In the genomic region with DNA sequence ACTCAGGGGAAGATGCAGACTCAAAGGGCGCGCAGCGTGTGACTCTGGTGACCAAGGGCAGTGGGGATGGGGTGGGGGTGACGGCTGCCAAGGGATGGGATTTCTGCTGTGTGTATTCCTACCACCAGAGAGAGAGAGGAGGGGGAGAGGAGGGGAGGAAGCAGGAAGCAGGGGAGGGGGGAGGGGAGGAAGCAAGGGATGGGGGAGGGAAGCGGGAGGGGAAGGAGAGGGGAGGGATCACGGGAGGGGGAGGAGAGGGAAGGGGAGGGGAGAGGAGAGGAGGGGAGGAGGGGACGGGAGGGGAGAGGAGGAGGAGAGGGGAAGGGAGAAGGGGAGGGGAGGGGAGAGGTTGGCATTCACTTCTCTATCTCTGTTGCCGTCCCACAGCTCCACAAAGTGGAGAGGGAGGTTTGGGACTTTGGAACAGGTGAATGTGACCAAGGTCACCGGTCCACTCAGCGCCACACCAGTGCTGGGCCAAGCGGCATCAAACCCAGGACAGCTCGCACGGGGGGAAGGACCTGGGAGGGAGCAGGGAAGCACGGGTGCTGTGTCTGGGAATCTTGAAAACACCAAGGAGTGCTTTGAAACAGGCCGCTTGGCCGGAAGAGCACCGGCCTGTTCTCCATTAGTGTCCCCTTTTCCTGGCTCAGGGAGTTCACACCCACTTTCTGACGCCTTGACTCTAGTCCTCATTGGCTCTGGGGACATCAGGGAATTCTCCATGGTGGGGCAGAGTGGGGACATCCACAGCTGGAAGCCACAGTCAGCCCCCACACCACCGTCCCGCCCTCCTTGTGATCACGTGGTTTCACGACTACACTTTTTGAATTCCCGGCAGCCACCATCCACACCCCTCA, we compare ENCODE assay signal across 1 cellular context.
TF ChIP-seq lines count a peak whose summit lies in the region.

No MANE protein-coding gene starts in this region.

TF ChIP-seq in HepG2, 621 proteins besides CTCF, POLR2A, EP300 and RAD21 (continues in another document):
- TF ChIP-seq, protein P1, sequence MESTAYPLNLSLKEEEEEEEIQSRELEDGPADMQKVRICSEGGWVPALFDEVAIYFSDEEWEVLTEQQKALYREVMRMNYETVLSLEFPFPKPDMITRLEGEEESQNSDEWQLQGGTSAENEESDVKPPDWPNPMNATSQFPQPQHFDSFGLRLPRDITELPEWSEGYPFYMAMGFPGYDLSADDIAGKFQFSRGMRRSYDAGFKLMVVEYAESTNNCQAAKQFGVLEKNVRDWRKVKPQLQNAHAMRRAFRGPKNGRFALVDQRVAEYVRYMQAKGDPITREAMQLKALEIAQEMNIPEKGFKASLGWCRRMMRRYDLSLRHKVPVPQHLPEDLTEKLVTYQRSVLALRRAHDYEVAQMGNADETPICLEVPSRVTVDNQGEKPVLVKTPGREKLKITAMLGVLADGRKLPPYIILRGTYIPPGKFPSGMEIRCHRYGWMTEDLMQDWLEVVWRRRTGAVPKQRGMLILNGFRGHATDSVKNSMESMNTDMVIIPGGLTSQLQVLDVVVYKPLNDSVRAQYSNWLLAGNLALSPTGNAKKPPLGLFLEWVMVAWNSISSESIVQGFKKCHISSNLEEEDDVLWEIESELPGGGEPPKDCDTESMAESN (CRISPR knock-in tag; conservative IDR thresholded peaks at IDR 0.05): no peak
- TF ChIP-seq ZBTB38 (CRISPR knock-in tag; IDR thresholded peaks at IDR 0.05) (peak; percentile 82; the same call in 1 of the 2 replicates), ZNF616 (CRISPR knock-in tag; IDR thresholded peaks at IDR 0.05; ENCODE audit: low read depth) (no peak; the same call in 1 of the 2 replicates), ZNF615 (CRISPR knock-in tag; IDR thresholded peaks at IDR 0.05; ENCODE audit: borderline replicate concordance) (no peak), ONECUT2 (CRISPR knock-in tag; IDR thresholded peaks at IDR 0.05) (no peak), RNF2 (conservative IDR thresholded peaks at IDR 0.05; ENCODE audit: low read depth) (no peak), ERF (CRISPR knock-in tag; IDR thresholded peaks at IDR 0.05) (peak; percentile 60; the same call in 1 of the 2 replicates), NFE2L1 (CRISPR knock-in tag; IDR thresholded peaks at IDR 0.05; ENCODE audit: borderline replicate concordance) (no peak), ZNF451 (CRISPR knock-in tag; IDR thresholded peaks at IDR 0.05) (peak; percentile 44; the same call in 1 of the 2 replicates), SRSF9 (IDR thresholded peaks at IDR 0.05; ENCODE audit: borderline replicate concordance, insufficient read depth, low read depth, low read length, poor library complexity, severe bottlenecking) (no peak), ZZZ3 (CRISPR knock-in tag; IDR thresholded peaks at IDR 0.05; ENCODE audit: borderline replicate concordance) (no peak), HNF4A (CRISPR knock-in tag; IDR thresholded peaks at IDR 0.05) (peak; percentile 95), RELA (CRISPR knock-in tag; IDR thresholded peaks at IDR 0.05) (no peak), ZNF878 (CRISPR knock-in tag; IDR thresholded peaks at IDR 0.05) (no peak), ZNF703 (CRISPR knock-in tag; IDR thresholded peaks at IDR 0.05; ENCODE audit: borderline replicate concordance) (no peak), NCOA1 (CRISPR knock-in tag; IDR thresholded peaks at IDR 0.05) (no peak), PPARG (CRISPR knock-in tag; conservative IDR thresholded peaks at IDR 0.05) (0 out of 2 replicates have a peak, but pooled peaks have one; percentile 15), RARA (CRISPR knock-in tag; IDR thresholded peaks at IDR 0.05) (peak; percentile 77), IKZF1 (IDR thresholded peaks at IDR 0.05) (no peak), ZNF816 (CRISPR knock-in tag; IDR thresholded peaks at IDR 0.05; ENCODE audit: borderline replicate concordance) (no peak), ZFP36 (IDR thresholded peaks at IDR 0.05; ENCODE audit: borderline replicate concordance, low read depth, low read length, partially characterized antibody) (no peak), ZNF777 (CRISPR knock-in tag; IDR thresholded peaks at IDR 0.05) (no peak), HDAC6 (IDR thresholded peaks at IDR 0.05; ENCODE audit: low read depth, low read length) (no peak), FOXC1 (CRISPR knock-in tag; IDR thresholded peaks at IDR 0.05; ENCODE audit: borderline replicate concordance) (peak; percentile 89), MEF2D (CRISPR knock-in tag; IDR thresholded peaks at IDR 0.05) (no peak), FOXO1 (CRISPR knock-in tag; IDR thresholded peaks at IDR 0.05) (peak; percentile 13; the same call in 1 of the 2 replicates), ZMAT3 (CRISPR knock-in tag; conservative IDR thresholded peaks at IDR 0.05) (no peak), ZMYM2 (CRISPR knock-in tag; IDR thresholded peaks at IDR 0.05) (0 out of 2 replicates have a peak, but pooled peaks have one; percentile 24), ZNF136 (CRISPR knock-in tag; IDR thresholded peaks at IDR 0.05; ENCODE audit: low read depth) (no peak)
- TF ChIP-seq, protein P2, sequence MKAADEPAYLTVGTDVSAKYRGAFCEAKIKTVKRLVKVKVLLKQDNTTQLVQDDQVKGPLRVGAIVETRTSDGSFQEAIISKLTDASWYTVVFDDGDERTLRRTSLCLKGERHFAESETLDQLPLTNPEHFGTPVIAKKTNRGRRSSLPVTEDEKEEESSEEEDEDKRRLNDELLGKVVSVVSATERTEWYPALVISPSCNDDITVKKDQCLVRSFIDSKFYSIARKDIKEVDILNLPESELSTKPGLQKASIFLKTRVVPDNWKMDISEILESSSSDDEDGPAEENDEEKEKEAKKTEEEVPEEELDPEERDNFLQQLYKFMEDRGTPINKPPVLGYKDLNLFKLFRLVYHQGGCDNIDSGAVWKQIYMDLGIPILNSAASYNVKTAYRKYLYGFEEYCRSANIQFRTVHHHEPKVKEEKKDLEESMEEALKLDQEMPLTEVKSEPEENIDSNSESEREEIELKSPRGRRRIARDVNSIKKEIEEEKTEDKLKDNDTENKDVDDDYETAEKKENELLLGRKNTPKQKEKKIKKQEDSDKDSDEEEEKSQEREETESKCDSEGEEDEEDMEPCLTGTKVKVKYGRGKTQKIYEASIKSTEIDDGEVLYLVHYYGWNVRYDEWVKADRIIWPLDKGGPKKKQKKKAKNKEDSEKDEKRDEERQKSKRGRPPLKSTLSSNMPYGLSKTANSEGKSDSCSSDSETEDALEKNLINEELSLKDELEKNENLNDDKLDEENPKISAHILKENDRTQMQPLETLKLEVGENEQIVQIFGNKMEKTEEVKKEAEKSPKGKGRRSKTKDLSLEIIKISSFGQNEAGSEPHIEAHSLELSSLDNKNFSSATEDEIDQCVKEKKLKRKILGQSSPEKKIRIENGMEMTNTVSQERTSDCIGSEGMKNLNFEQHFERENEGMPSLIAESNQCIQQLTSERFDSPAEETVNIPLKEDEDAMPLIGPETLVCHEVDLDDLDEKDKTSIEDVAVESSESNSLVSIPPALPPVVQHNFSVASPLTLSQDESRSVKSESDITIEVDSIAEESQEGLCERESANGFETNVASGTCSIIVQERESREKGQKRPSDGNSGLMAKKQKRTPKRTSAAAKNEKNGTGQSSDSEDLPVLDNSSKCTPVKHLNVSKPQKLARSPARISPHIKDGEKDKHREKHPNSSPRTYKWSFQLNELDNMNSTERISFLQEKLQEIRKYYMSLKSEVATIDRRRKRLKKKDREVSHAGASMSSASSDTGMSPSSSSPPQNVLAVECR (CRISPR knock-in tag; IDR thresholded peaks at IDR 0.05; ENCODE audit: borderline replicate concordance): peak; percentile 58; the same call in 1 of the 2 replicates
- TF ChIP-seq, protein P3, sequence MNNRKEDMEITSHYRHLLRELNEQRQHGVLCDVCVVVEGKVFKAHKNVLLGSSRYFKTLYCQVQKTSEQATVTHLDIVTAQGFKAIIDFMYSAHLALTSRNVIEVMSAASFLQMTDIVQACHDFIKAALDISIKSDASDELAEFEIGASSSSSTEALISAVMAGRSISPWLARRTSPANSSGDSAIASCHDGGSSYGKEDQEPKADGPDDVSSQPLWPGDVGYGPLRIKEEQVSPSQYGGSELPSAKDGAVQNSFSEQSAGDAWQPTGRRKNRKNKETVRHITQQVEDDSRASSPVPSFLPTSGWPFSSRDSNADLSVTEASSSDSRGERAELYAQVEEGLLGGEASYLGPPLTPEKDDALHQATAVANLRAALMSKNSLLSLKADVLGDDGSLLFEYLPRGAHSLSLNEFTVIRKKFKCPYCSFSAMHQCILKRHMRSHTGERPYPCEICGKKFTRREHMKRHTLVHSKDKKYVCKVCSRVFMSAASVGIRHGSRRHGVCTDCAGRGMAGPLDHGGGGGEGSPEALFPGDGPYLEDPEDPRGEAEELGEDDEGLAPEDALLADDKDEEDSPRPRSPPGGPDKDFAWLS (CRISPR knock-in tag; IDR thresholded peaks at IDR 0.05; ENCODE audit: borderline replicate concordance): no peak
- TF ChIP-seq, protein P4, sequence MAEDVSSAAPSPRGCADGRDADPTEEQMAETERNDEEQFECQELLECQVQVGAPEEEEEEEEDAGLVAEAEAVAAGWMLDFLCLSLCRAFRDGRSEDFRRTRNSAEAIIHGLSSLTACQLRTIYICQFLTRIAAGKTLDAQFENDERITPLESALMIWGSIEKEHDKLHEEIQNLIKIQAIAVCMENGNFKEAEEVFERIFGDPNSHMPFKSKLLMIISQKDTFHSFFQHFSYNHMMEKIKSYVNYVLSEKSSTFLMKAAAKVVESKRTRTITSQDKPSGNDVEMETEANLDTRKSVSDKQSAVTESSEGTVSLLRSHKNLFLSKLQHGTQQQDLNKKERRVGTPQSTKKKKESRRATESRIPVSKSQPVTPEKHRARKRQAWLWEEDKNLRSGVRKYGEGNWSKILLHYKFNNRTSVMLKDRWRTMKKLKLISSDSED (CRISPR knock-in tag; IDR thresholded peaks at IDR 0.05): no peak
- TF ChIP-seq, protein P5, sequence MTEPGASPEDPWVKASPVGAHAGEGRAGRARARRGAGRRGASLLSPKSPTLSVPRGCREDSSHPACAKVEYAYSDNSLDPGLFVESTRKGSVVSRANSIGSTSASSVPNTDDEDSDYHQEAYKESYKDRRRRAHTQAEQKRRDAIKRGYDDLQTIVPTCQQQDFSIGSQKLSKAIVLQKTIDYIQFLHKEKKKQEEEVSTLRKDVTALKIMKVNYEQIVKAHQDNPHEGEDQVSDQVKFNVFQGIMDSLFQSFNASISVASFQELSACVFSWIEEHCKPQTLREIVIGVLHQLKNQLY (CRISPR knock-in tag; IDR thresholded peaks at IDR 0.05): no peak
- TF ChIP-seq, protein P6, sequence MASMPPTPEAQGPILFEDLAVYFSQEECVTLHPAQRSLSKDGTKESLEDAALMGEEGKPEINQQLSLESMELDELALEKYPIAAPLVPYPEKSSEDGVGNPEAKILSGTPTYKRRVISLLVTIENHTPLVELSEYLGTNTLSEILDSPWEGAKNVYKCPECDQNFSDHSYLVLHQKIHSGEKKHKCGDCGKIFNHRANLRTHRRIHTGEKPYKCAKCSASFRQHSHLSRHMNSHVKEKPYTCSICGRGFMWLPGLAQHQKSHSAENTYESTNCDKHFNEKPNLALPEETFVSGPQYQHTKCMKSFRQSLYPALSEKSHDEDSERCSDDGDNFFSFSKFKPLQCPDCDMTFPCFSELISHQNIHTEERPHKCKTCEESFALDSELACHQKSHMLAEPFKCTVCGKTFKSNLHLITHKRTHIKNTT (CRISPR knock-in tag; IDR thresholded peaks at IDR 0.05): no peak
- TF ChIP-seq, protein P7, sequence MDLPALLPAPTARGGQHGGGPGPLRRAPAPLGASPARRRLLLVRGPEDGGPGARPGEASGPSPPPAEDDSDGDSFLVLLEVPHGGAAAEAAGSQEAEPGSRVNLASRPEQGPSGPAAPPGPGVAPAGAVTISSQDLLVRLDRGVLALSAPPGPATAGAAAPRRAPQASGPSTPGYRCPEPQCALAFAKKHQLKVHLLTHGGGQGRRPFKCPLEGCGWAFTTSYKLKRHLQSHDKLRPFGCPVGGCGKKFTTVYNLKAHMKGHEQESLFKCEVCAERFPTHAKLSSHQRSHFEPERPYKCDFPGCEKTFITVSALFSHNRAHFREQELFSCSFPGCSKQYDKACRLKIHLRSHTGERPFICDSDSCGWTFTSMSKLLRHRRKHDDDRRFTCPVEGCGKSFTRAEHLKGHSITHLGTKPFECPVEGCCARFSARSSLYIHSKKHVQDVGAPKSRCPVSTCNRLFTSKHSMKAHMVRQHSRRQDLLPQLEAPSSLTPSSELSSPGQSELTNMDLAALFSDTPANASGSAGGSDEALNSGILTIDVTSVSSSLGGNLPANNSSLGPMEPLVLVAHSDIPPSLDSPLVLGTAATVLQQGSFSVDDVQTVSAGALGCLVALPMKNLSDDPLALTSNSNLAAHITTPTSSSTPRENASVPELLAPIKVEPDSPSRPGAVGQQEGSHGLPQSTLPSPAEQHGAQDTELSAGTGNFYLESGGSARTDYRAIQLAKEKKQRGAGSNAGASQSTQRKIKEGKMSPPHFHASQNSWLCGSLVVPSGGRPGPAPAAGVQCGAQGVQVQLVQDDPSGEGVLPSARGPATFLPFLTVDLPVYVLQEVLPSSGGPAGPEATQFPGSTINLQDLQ (CRISPR knock-in tag; IDR thresholded peaks at IDR 0.05): no peak
- TF ChIP-seq, protein P8, sequence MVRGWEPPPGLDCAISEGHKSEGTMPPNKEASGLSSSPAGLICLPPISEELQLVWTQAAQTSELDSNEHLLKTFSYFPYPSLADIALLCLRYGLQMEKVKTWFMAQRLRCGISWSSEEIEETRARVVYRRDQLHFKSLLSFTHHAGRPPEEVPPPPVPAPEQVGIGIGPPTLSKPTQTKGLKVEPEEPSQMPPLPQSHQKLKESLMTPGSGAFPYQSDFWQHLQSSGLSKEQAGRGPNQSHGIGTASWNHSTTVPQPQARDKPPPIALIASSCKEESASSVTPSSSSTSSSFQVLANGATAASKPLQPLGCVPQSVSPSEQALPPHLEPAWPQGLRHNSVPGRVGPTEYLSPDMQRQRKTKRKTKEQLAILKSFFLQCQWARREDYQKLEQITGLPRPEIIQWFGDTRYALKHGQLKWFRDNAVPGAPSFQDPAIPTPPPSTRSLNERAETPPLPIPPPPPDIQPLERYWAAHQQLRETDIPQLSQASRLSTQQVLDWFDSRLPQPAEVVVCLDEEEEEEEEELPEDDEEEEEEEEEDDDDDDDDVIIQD (CRISPR knock-in tag; IDR thresholded peaks at IDR 0.05; ENCODE audit: low read depth): no peak
- TF ChIP-seq, protein P9, sequence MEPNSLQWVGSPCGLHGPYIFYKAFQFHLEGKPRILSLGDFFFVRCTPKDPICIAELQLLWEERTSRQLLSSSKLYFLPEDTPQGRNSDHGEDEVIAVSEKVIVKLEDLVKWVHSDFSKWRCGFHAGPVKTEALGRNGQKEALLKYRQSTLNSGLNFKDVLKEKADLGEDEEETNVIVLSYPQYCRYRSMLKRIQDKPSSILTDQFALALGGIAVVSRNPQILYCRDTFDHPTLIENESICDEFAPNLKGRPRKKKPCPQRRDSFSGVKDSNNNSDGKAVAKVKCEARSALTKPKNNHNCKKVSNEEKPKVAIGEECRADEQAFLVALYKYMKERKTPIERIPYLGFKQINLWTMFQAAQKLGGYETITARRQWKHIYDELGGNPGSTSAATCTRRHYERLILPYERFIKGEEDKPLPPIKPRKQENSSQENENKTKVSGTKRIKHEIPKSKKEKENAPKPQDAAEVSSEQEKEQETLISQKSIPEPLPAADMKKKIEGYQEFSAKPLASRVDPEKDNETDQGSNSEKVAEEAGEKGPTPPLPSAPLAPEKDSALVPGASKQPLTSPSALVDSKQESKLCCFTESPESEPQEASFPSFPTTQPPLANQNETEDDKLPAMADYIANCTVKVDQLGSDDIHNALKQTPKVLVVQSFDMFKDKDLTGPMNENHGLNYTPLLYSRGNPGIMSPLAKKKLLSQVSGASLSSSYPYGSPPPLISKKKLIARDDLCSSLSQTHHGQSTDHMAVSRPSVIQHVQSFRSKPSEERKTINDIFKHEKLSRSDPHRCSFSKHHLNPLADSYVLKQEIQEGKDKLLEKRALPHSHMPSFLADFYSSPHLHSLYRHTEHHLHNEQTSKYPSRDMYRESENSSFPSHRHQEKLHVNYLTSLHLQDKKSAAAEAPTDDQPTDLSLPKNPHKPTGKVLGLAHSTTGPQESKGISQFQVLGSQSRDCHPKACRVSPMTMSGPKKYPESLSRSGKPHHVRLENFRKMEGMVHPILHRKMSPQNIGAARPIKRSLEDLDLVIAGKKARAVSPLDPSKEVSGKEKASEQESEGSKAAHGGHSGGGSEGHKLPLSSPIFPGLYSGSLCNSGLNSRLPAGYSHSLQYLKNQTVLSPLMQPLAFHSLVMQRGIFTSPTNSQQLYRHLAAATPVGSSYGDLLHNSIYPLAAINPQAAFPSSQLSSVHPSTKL (CRISPR knock-in tag; IDR thresholded peaks at IDR 0.05): peak; percentile 70
